In genomic region chr2:233100192-233100998, GRCh38 we compare ENCODE assay signal across 1 cellular context.
TF ChIP-seq lines count a peak whose summit lies in the region.

No MANE protein-coding gene starts in this region.

TF ChIP-seq in GM12878, 131 proteins besides CTCF, POLR2A, EP300 and RAD21 (continued from another document):
- TF ChIP-seq ZBTB11 (CRISPR knock-in tag; IDR thresholded peaks at IDR 0.05) (no peak), RBBP5 (conservative IDR thresholded peaks at IDR 0.05) (no peak), MXI1 (IDR thresholded peaks at IDR 0.05; ENCODE audit: low read depth, low read length) (no peak; the same call in 1 of the 2 replicates), SREBF1 (IDR thresholded peaks at IDR 0.05; ENCODE audit: low read length) (no peak), CBFB (IDR thresholded peaks at IDR 0.05; ENCODE audit: low read depth) (peak; percentile 89), ATF3 (IDR thresholded peaks at IDR 0.05; ENCODE audit: borderline replicate concordance, extremely low read depth, low read depth, low read length) (no peak), PKNOX1 (IDR thresholded peaks at IDR 0.05) (0 out of 2 replicates have a peak, but pooled peaks have one; percentile 10), ZNF622 (IDR thresholded peaks at IDR 0.05) (no peak), ETV6 (conservative IDR thresholded peaks at IDR 0.05 in 1 of 2, IDR thresholded peaks at IDR 0.05 in 1 of 2; ENCODE audit: borderline replicate concordance in 1 of 2, low read depth in 1 of 2) (peak in 1 of 2 experiments; percentile 98; a peak in 2 of 4 replicates), ATF7 (IDR thresholded peaks at IDR 0.05; ENCODE audit: low read depth) (peak; percentile 55), EZH2 (IDR thresholded peaks at IDR 0.05; ENCODE audit: borderline replicate concordance, control insufficient read depth, low read depth, low read length) (no peak), NFXL1 (IDR thresholded peaks at IDR 0.05; ENCODE audit: borderline replicate concordance) (no peak), NRF1 (conservative IDR thresholded peaks at IDR 0.05; ENCODE audit: low read depth, low read length) (no peak), NR2C2 (IDR thresholded peaks at IDR 0.05; ENCODE audit: borderline replicate concordance, control insufficient read depth, insufficient read length, low read depth) (no peak), MEF2B (IDR thresholded peaks at IDR 0.05; ENCODE audit: partially characterized antibody, poor library complexity, severe bottlenecking) (peak; percentile 99), CBX3 (IDR thresholded peaks at IDR 0.05; ENCODE audit: borderline replicate concordance, low read depth) (no peak)
TF ChIP-seq in GM12878: peak in this region for 66.
